In genomic region chr7:83936056-83936703, GRCh38 we compare ENCODE assay signal across 8 cellular contexts.
DNase-seq lines count a peak whose midpoint lies in the region; ATAC-seq and TF ChIP-seq lines count a peak whose summit lies in the region.

No MANE protein-coding gene starts in this region.

- intact Hi-C loops in HCT116 (cut with micrococcal nuclease), result loop anchor here (1.0 to 5.0 kb wide), 2 partner anchors 41 to 1087 kb away; no protein-coding TSS in a partner anchor

- TF ChIP-seq POLR2A in HCT116 (IDR thresholded peaks at IDR 0.05; ENCODE audit: borderline replicate concordance, extremely low read depth, insufficient read depth, insufficient read length), result no peak

- H3K9ac ChIP-seq in HCT116 (ENCODE audit: low read length) (no peak overlapping the region), MM.1S (ENCODE audit: low read length) (no peak overlapping the region)

- no peaks in the 10 kb centered on the region for H3K36me3 ChIP-seq in HCT116 (ENCODE audit: control insufficient read depth in 1 of 2, insufficient read depth in 2 of 2, low read length in 2 of 2)
- no peaks in the 10 kb centered on the region for H3K36me3 ChIP-seq in MM.1S (replicated peaks; ENCODE audit: insufficient read depth, low read length)
- H3K36me3 ChIP-seq in hepatocyte (replicated peaks; ENCODE audit: insufficient read depth, low read depth), result no peaks in the 10 kb centered on the region

- no TSS peak for BruUV-seq in HCT116 (replicated peaks; lab: Mats Ljungman, UMichigan)

- H3K27me3 ChIP-seq in HCT116 (ENCODE audit: insufficient read depth, low read length), result no peaks in the 10 kb centered on the region
- no peaks in the 10 kb centered on the region for H3K27me3 ChIP-seq in MM.1S (replicated peaks; ENCODE audit: insufficient read depth, low read length)
- no peaks in the 10 kb centered on the region for H3K27me3 ChIP-seq in hepatocyte

- no peaks in the 10 kb centered on the region for H3K9me2 ChIP-seq in HCT116 (ENCODE audit: insufficient read depth)
- no peaks in the 10 kb centered on the region for H3K9me2 ChIP-seq in MM.1S (replicated peaks; ENCODE audit: insufficient read depth, low read length)
- H3K9me2 ChIP-seq in hepatocyte (replicated peaks; ENCODE audit: insufficient read depth), result no peaks in the 10 kb centered on the region

- H3K4me1 ChIP-seq in HCT116 (ENCODE audit: control insufficient read depth in 1 of 2, insufficient read depth in 2 of 2, low read length in 2 of 2) (no peaks in the 10 kb centered on the region), MM.1S (ENCODE audit: low read length) (peaks cover 5% of the 10 kb centered on the region), hepatocyte (ENCODE audit: insufficient read depth) (no peaks in the 10 kb centered on the region)

- peak overlapping the region; percentile 81 for H2AFZ ChIP-seq in HCT116 (ENCODE audit: low read depth, low read length, poor library complexity, severe bottlenecking)
- H2AFZ ChIP-seq in MM.1S (ENCODE audit: low read length), result peak overlapping the region; percentile 40; the same call in 1 of the 2 replicates
- H2AFZ ChIP-seq in hepatocyte, result no peak overlapping the region

- H3K79me2 ChIP-seq in HCT116 (ENCODE audit: insufficient read depth, low read length) (no peaks in the 10 kb centered on the region), MM.1S (ENCODE audit: low read length) (no peaks in the 10 kb centered on the region), hepatocyte (no peaks in the 10 kb centered on the region)

- H3K27ac ChIP-seq in HCT116 (ENCODE audit: low read depth, low read length) (no peak overlapping the region), MM.1S (ENCODE audit: low read length) (no peak overlapping the region), hepatocyte (no peak overlapping the region)

- H3K4me3 ChIP-seq in HCT116 (replicated peaks in 1 of 2; ENCODE audit: low read depth in 1 of 2, low read length in 2 of 2) (no peak overlapping the region), MM.1S (ENCODE audit: low read length) (no peak overlapping the region), hepatocyte (no peak overlapping the region), skeletal muscle cell (ENCODE audit: low read depth, low read length) (no peak overlapping the region)

- ATAC-seq in HCT116, result peak; percentile 87

- TF ChIP-seq CTCF in HCT116 (IDR thresholded peaks at IDR 0.05 in 2 of 3, conservative IDR thresholded peaks at IDR 0.05 in 1 of 3; ENCODE audit: borderline replicate concordance in 1 of 3, insufficient read depth in 1 of 3, low read depth in 2 of 3, low read length in 2 of 3) (peak; percentile 81 to 92 (median 89)), MM.1S (IDR thresholded peaks at IDR 0.05; ENCODE audit: low read length) (peak; percentile 93), hepatocyte (IDR thresholded peaks at IDR 0.05; ENCODE audit: poor library complexity) (peak; percentile 97)

- no peaks in the 10 kb centered on the region for H3K9me3 ChIP-seq in HCT116 (ENCODE audit: control insufficient read depth in 1 of 2, insufficient read depth in 1 of 2, low read depth in 1 of 2, low read length in 2 of 2)
- H3K9me3 ChIP-seq in MM.1S (replicated peaks; ENCODE audit: insufficient read depth, low read length), result no peaks in the 10 kb centered on the region
- no peaks in the 10 kb centered on the region for H3K9me3 ChIP-seq in hepatocyte (ENCODE audit: low read depth)

- no peak overlapping the region for H3K4me2 ChIP-seq in HCT116 (ENCODE audit: low read length)
- 0 out of 2 replicates have a peak overlapping the region, but pooled peaks have one; percentile 2 for H3K4me2 ChIP-seq in MM.1S (ENCODE audit: low read depth, low read length)
- no peak overlapping the region for H3K4me2 ChIP-seq in hepatocyte

- POLR2A ChIA-PET in HCT116 (lab: Charles Lee), result no interaction called here

- peak; percentile 69 for DNase-seq in SIG-M5 treated with dmso at 0.1 percent for 504 hours (lab: John Stamatoyannopoulos, UW; ENCODE audit: unreplicated experiment)
- no peak for DNase-seq in SIG-M5 (lab: John Stamatoyannopoulos, UW)
- peak; percentile 69 for DNase-seq in HCT116 (ENCODE audit: low read depth, low spot score)
- DNase-seq in MM.1S, result peak; percentile 75
- DNase-seq in SHP77 (lab: John Stamatoyannopoulos, UW), result peak; percentile 46 to 57
- peak in 38 of 58 donors; percentile 3 to 72 (median 30) for DNase-seq in anterior cingulate cortex (lab: John Stamatoyannopoulos, UW)
- DNase-seq in hepatocyte (ENCODE audit: low spot score), result peak; percentile 82
- DNase-seq in skeletal muscle cell (ENCODE audit: low read depth), result peak; percentile 28

- H4K20me1 ChIP-seq in HCT116 (ENCODE audit: insufficient read depth) (no peaks in the 10 kb centered on the region), MM.1S (ENCODE audit: insufficient read depth, low read length) (no peaks in the 10 kb centered on the region), hepatocyte (ENCODE audit: insufficient read depth, poor library complexity, severe bottlenecking) (no peaks in the 10 kb centered on the region)

- 33% methylated on average over 4 of the region's 4 CpGs for WGBS in hepatocyte (ENCODE audit: low lambda C conversion rate, missing lambda C conversion rate)

- peak; percentile 91 for TF ChIP-seq RAD21 in HCT116 (IDR thresholded peaks at IDR 0.05; ENCODE audit: low read depth)

- RAD21 ChIA-PET in HCT116 (lab: Charles Lee; ENCODE audit: low non-redundant PET in 1 of 2, low total read pairs in 2 of 2, uncharacterized antibody in 2 of 2, unreplicated experiment in 2 of 2), result interaction anchor here (0.9 to 1.3 kb wide), 2 partner anchors 1088 to 1089 kb away, joined by 3 to 5 read pairs; no protein-coding TSS in a partner anchor

- CTCF ChIA-PET in HCT116 (lab: Charles Lee), result interaction anchor here (0.7 to 5.2 kb wide), 12 partner anchors 11 to 1894 kb away, joined by 3 to 72 read pairs (median 4); partner anchors contain the start of gene SEMA3A

- no peaks in the 10 kb centered on the region for H3F3A ChIP-seq in MM.1S (ENCODE audit: insufficient read depth, low read length)

TF ChIP-seq in HCT116, 20 proteins besides CTCF, POLR2A, EP300 and RAD21:
- TF ChIP-seq POLR2AphosphoS5 (IDR thresholded peaks at IDR 0.05; ENCODE audit: low read depth, low read length) (no peak), MAX (IDR thresholded peaks at IDR 0.05) (no peak), ZFX (IDR thresholded peaks at IDR 0.05) (no peak), SIN3A (IDR thresholded peaks at IDR 0.05; ENCODE audit: low read depth) (no peak), ELF1 (IDR thresholded peaks at IDR 0.05; ENCODE audit: borderline replicate concordance, low read depth) (no peak), TCF7L2 (IDR thresholded peaks at IDR 0.05; ENCODE audit: borderline replicate concordance, extremely low read depth, insufficient read depth, insufficient read length) (no peak), CEBPB (IDR thresholded peaks at IDR 0.05; ENCODE audit: low read depth) (no peak)
